18 cellular contexts compared by ENCODE assay signal in the genomic region with DNA sequence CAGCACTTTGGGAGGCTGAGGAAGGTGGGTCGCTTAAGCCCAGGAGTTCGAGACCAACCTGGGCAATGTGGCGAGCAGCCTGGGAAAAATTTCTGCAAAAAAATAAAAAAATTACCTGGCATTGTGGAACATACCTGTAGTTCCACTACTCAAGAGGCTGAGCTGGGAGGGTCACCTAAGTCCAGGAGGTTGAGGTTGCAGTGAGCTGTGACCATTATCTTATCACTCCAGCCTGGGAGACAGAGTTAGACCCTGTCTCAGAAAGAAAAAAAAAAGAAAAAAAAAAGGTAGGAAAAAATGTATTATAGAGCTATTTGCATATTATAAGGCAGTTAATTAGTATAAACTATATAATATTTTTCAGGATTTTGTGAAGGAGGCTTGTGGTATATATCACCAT. TPM values are rescaled to one million over a fixed set of nuclear protein-coding genes. Genes with fewer than 3 reads are reported as not detected.
DNase-seq lines count a peak whose midpoint lies in the region; ATAC-seq and TF ChIP-seq lines count a peak whose summit lies in the region.
"Had no signal": no experiment of that assay in that cellular context is flagged by ENCODE, and none has a peak within 500 bp of the region (broad histone marks: within the 10 kb centered on the region; RNA-seq: fewer than 3 reads in every experiment).

No MANE protein-coding gene starts in this region.

- H4K8ac ChIP-seq in mesendoderm (ENCODE audit: low read depth, low read length), result no peak overlapping the region

- H2AK5ac ChIP-seq in mesendoderm (ENCODE audit: low read length), result no peak overlapping the region

- intact Hi-C loops in MCF 10A (cut with micrococcal nuclease) (no loop called here), mammary epithelial cell (cut with micrococcal nuclease) (loop anchor here (5.0 kb wide), 1 partner anchor 60 kb away; a partner anchor contains a TSS)

- H3K27ac ChIP-seq in mammary epithelial cell (ENCODE audit: insufficient read depth, low read depth, low read length), result no peak overlapping the region
- H3K27ac ChIP-seq in ACC112 (ENCODE audit: low read depth, low read length), result peak overlapping the region; percentile 33; the same call in 1 of the 2 replicates
- peak overlapping the region; percentile 43 for H3K27ac ChIP-seq in SJSA1
- H3K27ac ChIP-seq in mesendoderm (ENCODE audit: low read depth, low read length), result no peak overlapping the region

- H3K79me1 ChIP-seq in mesendoderm (ENCODE audit: low read length), result no peaks in the 10 kb centered on the region

- no peak overlapping the region for H3K56ac ChIP-seq in mesendoderm (ENCODE audit: low read length)

- H2BK5ac ChIP-seq in mesendoderm (ENCODE audit: low read length), result no peak overlapping the region

- WGBS in mammary epithelial cell (ENCODE audit: low coverage, missing lambda C conversion rate), result 100% methylated on average over 3 of the region's 3 CpGs
- WGBS in mesendoderm (ENCODE audit: extremely low coverage, insufficient coverage, low lambda C conversion rate), result no CpG with 5 or more reads among the region's 3 CpGs

- DNase-seq in MCF 10A (ENCODE audit: unreplicated experiment), result no peak
- DNase-seq in mammary epithelial cell, result no peak
- no peak for DNase-seq in SJSA1 (ENCODE audit: low read depth in 1 of 2, low spot score in 2 of 2)
- no peak for DNase-seq in mesendoderm
- no peak for DNase-seq in MV-4-11 (lab: John Stamatoyannopoulos, UW)
- DNase-seq: 8988T; C1 segment of cervical spinal cord; Calu3; CD4-positive, alpha-beta T cell; DMS 273 treated with DMSO at 0.1 percent for 48 hours; DMS79; H7 had no signal

- no peak overlapping the region for H3K23ac ChIP-seq in mesendoderm (ENCODE audit: low read length)

- BruUV-seq in MCF 10A (replicated peaks; lab: Mats Ljungman, UMichigan) (no TSS peak), mammary epithelial cell (replicated peaks; lab: Mats Ljungman, UMichigan) (no TSS peak)

- no peak for ATAC-seq in HG02798 (IDR thresholded peaks at IDR 0.05; ENCODE audit: poor library complexity, unreplicated experiment)
- ATAC-seq: GM12878, GM23338 had no signal

- dilution Hi-C loops in mammary epithelial cell (cut with HindIII; ENCODE audit: low sequenced_read_pairs), result no loop called here

- TF ChIP-seq CTCF in MCF 10A (IDR thresholded peaks at IDR 0.05; ENCODE audit: unreplicated experiment) (no peak), mammary epithelial cell (conservative IDR thresholded peaks at IDR 0.05 in 1 of 2, IDR thresholded peaks at IDR 0.05 in 1 of 2; ENCODE audit: extremely low read depth in 1 of 2, insufficient read depth in 1 of 2, low read depth in 1 of 2, low read length in 2 of 2) (no peak)

- H3K18ac ChIP-seq in mesendoderm (ENCODE audit: low read length), result no peak overlapping the region

- H3K9me3 ChIP-seq in mammary epithelial cell (replicated peaks; ENCODE audit: insufficient read depth, low read length) (no peaks in the 10 kb centered on the region), SJSA1 (replicated peaks) (no peaks in the 10 kb centered on the region)

- in situ Hi-C loops in mammary epithelial cell (cut with MboI; ENCODE audit: low sequenced_read_pairs in 2 of 2), result no loop called here

- H3K4me1 Mint-ChIP-seq in MCF 10A (ENCODE audit: insufficient read depth, unreplicated experiment), result peaks cover 34% of the 10 kb centered on the region
- H3K4me1 Mint-ChIP-seq: B cell had no signal

- H2BK120ac ChIP-seq in mesendoderm (ENCODE audit: low read depth, low read length), result no peak overlapping the region

- no peaks in the 10 kb centered on the region for H3K9me3 Mint-ChIP-seq in MCF 10A (ENCODE audit: unreplicated experiment)
- H3K9me3 Mint-ChIP-seq: CD4-positive, alpha-beta T cell; GM23338 had no signal

- H3K27me3 ChIP-seq in mammary epithelial cell (ENCODE audit: insufficient read depth, low read length) (no peaks in the 10 kb centered on the region), ACC112 (ENCODE audit: insufficient read depth, low read length) (no peaks in the 10 kb centered on the region), SJSA1 (replicated peaks) (no peaks in the 10 kb centered on the region), mesendoderm (ENCODE audit: insufficient read depth, low read length, poor library complexity) (no peaks in the 10 kb centered on the region)

- CTCF ChIA-PET in MCF 10A (lab: Yijun Ruan, JAX), result interaction anchor here (0.6 to 0.8 kb wide), 3 partner anchors 11 to 964 kb away, joined by 3 to 5 read pairs (median 4); no protein-coding TSS in a partner anchor
- CTCF ChIA-PET in mammary epithelial cell (lab: Charles Lee; ENCODE audit: low non-redundant PET), result no interaction called here

- no peaks in the 10 kb centered on the region for H3K36me3 Mint-ChIP-seq in MCF 10A (ENCODE audit: insufficient read depth, unreplicated experiment)

- H2AFZ ChIP-seq in mammary epithelial cell (ENCODE audit: low read depth, low read length) (no peak overlapping the region), ACC112 (ENCODE audit: low read length, unreplicated experiment) (no peak overlapping the region)
- H2AFZ ChIP-seq: GM23338 had no signal

- H3K4me3 Mint-ChIP-seq in MCF 10A (ENCODE audit: unreplicated experiment), result no peak overlapping the region
- H3K4me3 Mint-ChIP-seq: B cell; CD4-positive, alpha-beta T cell; GM23338 had no signal

- H3K27me3 Mint-ChIP-seq in MCF 10A (ENCODE audit: insufficient read depth, unreplicated experiment), result no peaks in the 10 kb centered on the region
- H3K27me3 Mint-ChIP-seq: B cell; CD4-positive, alpha-beta T cell had no signal

- no peak overlapping the region for H3K9ac ChIP-seq in mammary epithelial cell (ENCODE audit: insufficient read depth, low read length)
- H3K9ac ChIP-seq in mesendoderm (ENCODE audit: low read length), result no peak overlapping the region

- H3K4me3 ChIP-seq in mammary epithelial cell (replicated peaks in 1 of 3; ENCODE audit: insufficient read depth in 1 of 3, low read depth in 2 of 3, low read length in 3 of 3) (no peak overlapping the region), ACC112 (ENCODE audit: low read depth, low read length) (no peak overlapping the region), SJSA1 (no peak overlapping the region), mesendoderm (ENCODE audit: low read length) (no peak overlapping the region)
- H3K4me3 ChIP-seq: GM12878, GM23338 had no signal

- H3K4me1 ChIP-seq in mammary epithelial cell (ENCODE audit: insufficient read depth, low read length) (peaks cover 28% of the 10 kb centered on the region), ACC112 (ENCODE audit: control insufficient read depth, insufficient read depth, low read length, unreplicated experiment) (peaks cover 33% of the 10 kb centered on the region), SJSA1 (replicated peaks) (peaks cover 48% of the 10 kb centered on the region), mesendoderm (ENCODE audit: control insufficient read depth, low read depth, low read length) (peaks cover 2% of the 10 kb centered on the region)

- H3K4me2 ChIP-seq in mammary epithelial cell (ENCODE audit: insufficient read depth, low read depth, low read length), result no peak overlapping the region
- no peak overlapping the region for H3K4me2 ChIP-seq in mesendoderm (ENCODE audit: low read length)
- H3K4me2 ChIP-seq: GM23338 had no signal

- no peak overlapping the region for H4K5ac ChIP-seq in mesendoderm (ENCODE audit: low read length)

- peak overlapping the region; percentile 65 for H2BK15ac ChIP-seq in mesendoderm (replicated peaks; ENCODE audit: low read depth)

- no peaks in the 10 kb centered on the region for H3K36me3 ChIP-seq in mammary epithelial cell (ENCODE audit: insufficient read depth, low read length)
- no peaks in the 10 kb centered on the region for H3K36me3 ChIP-seq in ACC112 (ENCODE audit: insufficient read depth, low read length)
- no peaks in the 10 kb centered on the region for H3K36me3 ChIP-seq in SJSA1
- H3K36me3 ChIP-seq in mesendoderm (ENCODE audit: control insufficient read depth, insufficient read depth, low read length), result no peaks in the 10 kb centered on the region

- H4K20me1 ChIP-seq in mammary epithelial cell (ENCODE audit: insufficient read depth, low read length), result no peaks in the 10 kb centered on the region

- H3K79me2 ChIP-seq in mammary epithelial cell (ENCODE audit: insufficient read depth, low read length) (no peaks in the 10 kb centered on the region), ACC112 (ENCODE audit: control insufficient read depth, insufficient read depth, low read length, unreplicated experiment) (no peaks in the 10 kb centered on the region), mesendoderm (ENCODE audit: control insufficient read depth, insufficient read depth, low read length) (no peaks in the 10 kb centered on the region)

- POLR2A ChIA-PET in MCF 10A (lab: Yijun Ruan, JAX), result interaction anchor here (0.9 to 3.1 kb wide), 4 partner anchors 10 to 96 kb away, joined by 3 to 9 read pairs (median 4); a partner anchor contains a TSS

- H3K27ac Mint-ChIP-seq in MCF 10A (ENCODE audit: low read depth, unreplicated experiment), result peak overlapping the region; percentile 72
- H3K27ac Mint-ChIP-seq: B cell; CD4-positive, alpha-beta T cell; GM23338 had no signal

- no peak overlapping the region for H3K4ac ChIP-seq in mesendoderm (ENCODE audit: low read depth, low read length)

RNA-seq across cellular contexts. Expression of a gene that starts 11.0 kb away (rescaled TPM):
- total RNA-seq in MCF 10A (2022) (14.0 and 14.1 TPM in 2 replicates), mammary epithelial cell (10 to 100 TPM; 15.3 to 15.7 TPM)
- polyA plus RNA-seq in mammary epithelial cell, result 10.7 TPM
- polyA minus RNA-seq in mammary epithelial cell, result 26.3 TPM
- 57.9 and 64.3 TPM in 2 replicates for total RNA-seq in SJSA1 (2014; rRNA removed; shearing (Covaris generic))
- polyA plus RNA-seq in mesendoderm (2013, experiment 1 of 2), result 24.8 TPM
- polyA plus RNA-seq in mesendoderm (2013, experiment 2 of 2), result 24.1 TPM
- total RNA-seq: G401 had no signal

Comparison
In these comparisons a context has a peak if more than half of its experiments do, and no peak if none do; other contexts are left out.
1. H3K27ac ChIP-seq: peak in ACC112 (single experiment) and SJSA1 (single experiment); none in mammary epithelial cell (single experiment) and mesendoderm (single experiment).